ENCODE assay signal across 33 cellular contexts in genomic region chr12:10966314-10966713, GRCh38. TPM values are rescaled to one million over a fixed set of nuclear protein-coding genes. Genes with fewer than 3 reads are reported as not detected.
"Had no signal": no experiment of that assay in that cellular context is flagged by ENCODE, and none has a peak within 500 bp of the region (broad histone marks: within the 10 kb centered on the region; RNA-seq: fewer than 3 reads in every experiment).

No MANE protein-coding gene starts in this region.

- H3K36me3 ChIP-seq: left lung, lower lobe of right lung, pancreas, prostate gland, sigmoid colon, stomach, thyroid gland, transverse colon, upper lobe of left lung, vagina had no signal

- ATAC-seq: left colon; left lung; lower lobe of right lung; naive thymus-derived CD8-positive, alpha-beta T cell; pancreas; stimulated activated memory B cell treated with anti-CD40 and anti-IgM and Interleukin-4, amounts not matched to agents 10 μg/mL and 1 μg/mL and 100 μg/mL, for 72 hours; stimulated activated naive CD8-positive, alpha-beta T cell treated with anti-CD3 and anti-CD28 coated beads, Interleukin-15, Interleukin-2, amounts not matched to agents 100 U/mL and 50 U/mL, for 24 hours had no signal

- H3K4me1 Mint-ChIP-seq: nephron, neural crest cell had no signal

- H3K27me3 ChIP-seq: left lung, pancreas, sigmoid colon, spleen, stomach, testis, thyroid gland, transverse colon, upper lobe of left lung, vagina had no signal

- FAIRE-seq: islet of Langerhans, kidney, pancreas, small intestine had no signal

- H3K9me3 ChIP-seq: left lung, lower lobe of right lung, pancreas, prostate gland, sigmoid colon, spleen, stomach, testis, thyroid gland, transverse colon, upper lobe of left lung, vagina had no signal

- H3K9me3 Mint-ChIP-seq: immature natural killer cell, nephron had no signal

- H3K4me1 ChIP-seq: left lung, pancreas, prostate gland, sigmoid colon, spleen, thyroid gland, transverse colon had no signal

- H3K27me3 Mint-ChIP-seq: naive thymus-derived CD8-positive, alpha-beta T cell; stimulated activated memory B cell treated with anti-CD40 and anti-IgM and Interleukin-4, amounts not matched to agents 10 μg/mL and 1 μg/mL and 100 μg/mL, for 72 hours had no signal

- H3K27ac ChIP-seq: left lung, lower lobe of right lung, pancreas, prostate gland, sigmoid colon, spleen, stomach, testis, thyroid gland, transverse colon, upper lobe of left lung, vagina had no signal

- H3K27ac Mint-ChIP-seq: nephron; stimulated activated memory B cell treated with anti-CD40 and anti-IgM and Interleukin-4, amounts not matched to agents 10 μg/mL and 1 μg/mL and 100 μg/mL, for 72 hours had no signal

- DNase-seq: hypothalamus; immature natural killer cell; kidney; left colon; left lung; lower lobe of right lung; mammary epithelial cell; mesenchymal stem cell; naive thymus-derived CD8-positive, alpha-beta T cell; nucleus accumbens; pancreas; posterior cingulate gyrus; retina; right cardiac atrium; sigmoid colon; small intestine; spleen; stimulated activated CD4-positive, alpha-beta T cell treated with anti-CD3 and anti-CD28 coated beads, Interleukin-4, amount 100 ng/mL, for 4 hours; stimulated activated CD8-positive, alpha-beta memory T cell treated with anti-CD3 and anti-CD28 coated beads, Interleukin-4, amount 100 ng/mL, for 48 hours; stimulated activated naive CD8-positive, alpha-beta T cell treated with anti-CD3 and anti-CD28 coated beads, Interleukin-15, Interleukin-2, amounts not matched to agents 100 U/mL and 50 U/mL, for 24 hours; stomach; testis; thyroid gland; transverse colon had no signal

- H3K4me3 Mint-ChIP-seq: immature natural killer cell; naive thymus-derived CD8-positive, alpha-beta T cell; nephron; neural crest cell; stimulated activated memory B cell treated with anti-CD40 and anti-IgM and Interleukin-4, amounts not matched to agents 10 μg/mL and 1 μg/mL and 100 μg/mL, for 72 hours had no signal

- H3K4me3 ChIP-seq: left lung, lower lobe of right lung, pancreas, prostate gland, sigmoid colon, spleen, stomach, testis, thyroid gland, transverse colon, upper lobe of left lung, vagina had no signal

RNA-seq across cellular contexts. Expression of gene PRH2, which starts 37.3 kb away (rescaled TPM):
- total RNA-seq: kidney; left colon; left lung; lower lobe of right lung; mammary epithelial cell; mucosa of gallbladder; naive thymus-derived CD8-positive, alpha-beta T cell; neural crest cell; pancreas; spleen; stomach; thyroid gland; transverse colon; urinary bladder; vagina had no signal
